Comparison of ENCODE assay signal across 29 cellular contexts in genomic region chr1:216766633-216767325, GRCh38. TPM values are rescaled to one million over a fixed set of nuclear protein-coding genes. Genes with fewer than 3 reads are reported as not detected.
DNase-seq lines count a peak whose midpoint lies in the region; FAIRE-seq and TF ChIP-seq lines count a peak whose summit lies in the region.
"Had no signal": no experiment of that assay in that cellular context is flagged by ENCODE, and none has a peak within 500 bp of the region (broad histone marks: within the 10 kb centered on the region; RNA-seq: fewer than 3 reads in every experiment).

No MANE protein-coding gene starts in this region.

- no peaks in the 10 kb centered on the region for H3K27me3 Mint-ChIP-seq in Caco-2 (ENCODE audit: insufficient read depth, unreplicated experiment)
- H3K27me3 Mint-ChIP-seq: activated CD4-positive, alpha-beta T cell treated with anti-CD3 and anti-CD28 coated beads for 36 hours; memory B cell had no signal

- TF ChIP-seq CTCF in Caco-2 (IDR thresholded peaks at IDR 0.05; ENCODE audit: insufficient read depth in 1 of 2, low read depth in 1 of 2, low read length in 1 of 2, severe bottlenecking in 1 of 2, unreplicated experiment in 1 of 2) (no peak), MM.1S (IDR thresholded peaks at IDR 0.05; ENCODE audit: low read length) (no peak), bronchial epithelial cell (IDR thresholded peaks at IDR 0.05; ENCODE audit: insufficient read depth, low read length, severe bottlenecking) (no peak), parathyroid adenoma (IDR thresholded peaks at IDR 0.05) (no peak), ovary (IDR thresholded peaks at IDR 0.05) (no peak), adrenal gland (IDR thresholded peaks at IDR 0.05) (no peak)

- no TSS peak for BruUV-seq in Caco-2 (replicated peaks; lab: Mats Ljungman, UMichigan)

- H3K4me2 ChIP-seq in MM.1S (ENCODE audit: low read depth, low read length) (peak overlapping the region; percentile 72; the same call in 1 of the 2 replicates), parathyroid adenoma (ENCODE audit: low read length) (peak overlapping the region; percentile 8)
- H3K4me2 ChIP-seq: BLaER1 treated with 17β-estradiol and CSF1 and Interleukin-3, amounts not matched to agents 10 nM and 100 nM had no signal

- intact Hi-C loops in Caco-2 (cut with micrococcal nuclease; ENCODE audit: unreplicated experiment) (no loop called here), ovary (cut with DNase I) (no loop called here), adrenal gland (cut with DNase I) (no loop called here)

- H3K79me2 ChIP-seq in MM.1S (ENCODE audit: low read length): no peaks in the 10 kb centered on the region
- H3K79me2 ChIP-seq in parathyroid adenoma: peaks cover 3% of the 10 kb centered on the region

- H3K27ac ChIP-seq in MM.1S (ENCODE audit: low read length): no peak overlapping the region
- H3K27ac ChIP-seq in parathyroid adenoma: no peak overlapping the region
- no peak overlapping the region for H3K27ac ChIP-seq in ovary
- no peak overlapping the region for H3K27ac ChIP-seq in adrenal gland
- H3K27ac ChIP-seq: BLaER1 treated with 17β-estradiol and CSF1 and Interleukin-3, amounts not matched to agents 10 nM and 100 nM; uterus had no signal

- H3K27me3 ChIP-seq in Caco-2 (replicated peaks; ENCODE audit: control insufficient read depth, insufficient read depth, low read length): no peaks in the 10 kb centered on the region
- H3K27me3 ChIP-seq in MM.1S (replicated peaks; ENCODE audit: insufficient read depth, low read length): no peaks in the 10 kb centered on the region
- H3K27me3 ChIP-seq in bronchial epithelial cell (ENCODE audit: control insufficient read depth, insufficient read depth, low read length): no peaks in the 10 kb centered on the region
- H3K27me3 ChIP-seq in parathyroid adenoma (ENCODE audit: control insufficient read depth, insufficient read depth, low read length): no peaks in the 10 kb centered on the region
- no peaks in the 10 kb centered on the region for H3K27me3 ChIP-seq in ovary
- H3K27me3 ChIP-seq in adrenal gland: no peaks in the 10 kb centered on the region
- H3K27me3 ChIP-seq: BLaER1 treated with 17β-estradiol and CSF1 and Interleukin-3, amounts not matched to agents 10 nM and 100 nM; sigmoid colon; uterus had no signal

- no peak overlapping the region for H3K4me3 Mint-ChIP-seq in Caco-2 (ENCODE audit: unreplicated experiment)
- H3K4me3 Mint-ChIP-seq: activated CD4-positive, alpha-beta T cell treated with anti-CD3 and anti-CD28 coated beads for 36 hours; memory B cell had no signal

- no peak overlapping the region for H3K4me3 ChIP-seq in Caco-2 (ENCODE audit: low read depth, low read length)
- H3K4me3 ChIP-seq in MM.1S (ENCODE audit: low read length): no peak overlapping the region
- H3K4me3 ChIP-seq in bronchial epithelial cell (ENCODE audit: low read depth, low read length): no peak overlapping the region
- peak overlapping the region; percentile 7 for H3K4me3 ChIP-seq in parathyroid adenoma (ENCODE audit: low read depth, low read length)
- no peak overlapping the region for H3K4me3 ChIP-seq in ovary
- peak overlapping the region in 1 of 4 donors; percentile 22 for H3K4me3 ChIP-seq in adrenal gland
- H3K4me3 ChIP-seq: BLaER1 treated with 17β-estradiol and CSF1 and Interleukin-3, amounts not matched to agents 10 nM and 100 nM; sigmoid colon; uterus had no signal

- CTCF ChIA-PET in Caco-2 (lab: Charles Lee): no interaction called here

- no peaks in the 10 kb centered on the region for H3K9me2 ChIP-seq in MM.1S (replicated peaks; ENCODE audit: insufficient read depth, low read length)

- H3K4me1 ChIP-seq in Caco-2: peaks cover 9% of the 10 kb centered on the region; the same call in 1 of the 2 replicates
- peaks cover 7% of the 10 kb centered on the region; the same call in 1 of the 2 replicates for H3K4me1 ChIP-seq in MM.1S (ENCODE audit: low read length)
- peaks cover 4% of the 10 kb centered on the region for H3K4me1 ChIP-seq in parathyroid adenoma
- no peaks in the 10 kb centered on the region for H3K4me1 ChIP-seq in ovary (ENCODE audit: insufficient read depth)
- H3K4me1 ChIP-seq in adrenal gland (replicated peaks in 1 of 2): peaks cover 4 to 5% of the 10 kb centered on the region in 2 donors
- H3K4me1 ChIP-seq: BLaER1 treated with 17β-estradiol and CSF1 and Interleukin-3, amounts not matched to agents 10 nM and 100 nM; sigmoid colon; uterus had no signal

- no peaks in the 10 kb centered on the region for H3K36me3 Mint-ChIP-seq in Caco-2 (ENCODE audit: insufficient read depth, unreplicated experiment)
- H3K36me3 Mint-ChIP-seq: memory B cell had no signal

- FAIRE-seq in bronchial epithelial cell (lab: Jason Lieb, UNC): no peak
- FAIRE-seq: HTR-8/SVneo had no signal

- WGBS in ovary, 3 donors: 42 to 48% (median 42%) methylated on average over 3 of the region's 3 CpGs
- WGBS in adrenal gland, 4 donors: 37 to 46% (median 40%) methylated on average over 3 of the region's 3 CpGs

- no peak for TF ChIP-seq EP300 in ovary (IDR thresholded peaks at IDR 0.05)

- TF ChIP-seq POLR2A in ovary (IDR thresholded peaks at IDR 0.05): no peak
- TF ChIP-seq POLR2A in adrenal gland (IDR thresholded peaks at IDR 0.05): no peak

- H3K9me3 ChIP-seq in Caco-2: no peaks in the 10 kb centered on the region
- no peaks in the 10 kb centered on the region for H3K9me3 ChIP-seq in MM.1S (replicated peaks; ENCODE audit: insufficient read depth, low read length)
- H3K9me3 ChIP-seq in parathyroid adenoma (ENCODE audit: control insufficient read depth, low read length): no peaks in the 10 kb centered on the region
- H3K9me3 ChIP-seq in ovary: no peaks in the 10 kb centered on the region
- no peaks in the 10 kb centered on the region for H3K9me3 ChIP-seq in adrenal gland (replicated peaks in 1 of 3)
- H3K9me3 ChIP-seq: BLaER1 treated with 17β-estradiol and CSF1 and Interleukin-3, amounts not matched to agents 10 nM and 100 nM; sigmoid colon; uterus had no signal

- H2AFZ ChIP-seq in MM.1S (ENCODE audit: low read length) (peak overlapping the region; percentile 73; the same call in 1 of the 2 replicates), parathyroid adenoma (no peak overlapping the region)

- no peaks in the 10 kb centered on the region for H3K9me3 Mint-ChIP-seq in Caco-2 (ENCODE audit: unreplicated experiment)

- H3K27ac Mint-ChIP-seq in Caco-2 (ENCODE audit: unreplicated experiment): peak overlapping the region; percentile 29
- H3K27ac Mint-ChIP-seq: activated CD4-positive, alpha-beta T cell treated with anti-CD3 and anti-CD28 coated beads for 36 hours; memory B cell had no signal

- H3K36me3 ChIP-seq in Caco-2 (ENCODE audit: control insufficient read depth, insufficient read depth, low read length) (no peaks in the 10 kb centered on the region), MM.1S (replicated peaks; ENCODE audit: insufficient read depth, low read length) (no peaks in the 10 kb centered on the region), bronchial epithelial cell (ENCODE audit: control insufficient read depth, insufficient read depth, low read length) (no peaks in the 10 kb centered on the region), parathyroid adenoma (ENCODE audit: control insufficient read depth, insufficient read depth, low read length) (no peaks in the 10 kb centered on the region), ovary (no peaks in the 10 kb centered on the region), adrenal gland (replicated peaks in 1 of 2) (no peaks in the 10 kb centered on the region)
- H3K36me3 ChIP-seq: BLaER1 treated with 17β-estradiol and CSF1 and Interleukin-3, amounts not matched to agents 10 nM and 100 nM; sigmoid colon; uterus had no signal

- DNase-seq in Caco-2 (no peak), MM.1S (no peak), bronchial epithelial cell (ENCODE audit: low read depth) (peak; percentile 5), ovary (no peak), adrenal gland (no peak), mucosa of gallbladder (ENCODE audit: low spot score) (no peak)
- DNase-seq in activated naive CD4-positive, alpha-beta T cell treated with anti-CD3 and anti-CD28 coated beads, Interleukin-2, amount 50 U/mL, for 16 hours: no peak
- DNase-seq: ACHN; activated CD4-positive, alpha-beta T cell treated with anti-CD3 and anti-CD28 coated beads for 36 hours; activated naive CD4-positive, alpha-beta T cell treated with Interleukin-2 at 50 U/mL for 16 hours; activated T-cell treated with anti-CD3 and anti-CD28 coated beads, Interleukin-2, amount 50 U/mL, for 48 hours; anterior cingulate cortex; glutamatergic neuron; Karpas-422; left cardiac atrium; NCI-H1092; NCI-H2029; NCI-H2227 treated with DMSO at 0.1 percent for 48 hours; NCI-H774; SHP77 treated with DMSO at 0.1 percent for 48 hours; sigmoid colon; uterus had no signal

- no peaks in the 10 kb centered on the region for H4K20me1 ChIP-seq in MM.1S (ENCODE audit: insufficient read depth, low read length)
- H4K20me1 ChIP-seq: BLaER1 treated with 17β-estradiol and CSF1 and Interleukin-3, amounts not matched to agents 10 nM and 100 nM had no signal

- POLR2A ChIA-PET in Caco-2 (lab: Charles Lee): no interaction called here

- H3K4me1 Mint-ChIP-seq in Caco-2 (ENCODE audit: low read depth, unreplicated experiment): peaks cover 6% of the 10 kb centered on the region
- H3K4me1 Mint-ChIP-seq: activated CD4-positive, alpha-beta T cell treated with anti-CD3 and anti-CD28 coated beads for 36 hours; memory B cell had no signal

- H3F3A ChIP-seq in MM.1S (ENCODE audit: insufficient read depth, low read length): no peaks in the 10 kb centered on the region

- H3K9ac ChIP-seq in MM.1S (ENCODE audit: low read length): no peak overlapping the region
- no peak overlapping the region for H3K9ac ChIP-seq in parathyroid adenoma
- H3K9ac ChIP-seq: BLaER1 treated with 17β-estradiol and CSF1 and Interleukin-3, amounts not matched to agents 10 nM and 100 nM had no signal

RNA-seq across cellular contexts. Expression of gene ESRRG, which starts 43.5 kb away (rescaled TPM):
- total RNA-seq in Caco-2 (2022) (6.6 and 8.6 TPM in 2 replicates), bronchial epithelial cell (0.13 TPM in 1 of 2 replicates, not detected in the other), ovary (1 to 10 TPM in 5 of 7 donors, under 1 TPM in 2; 0.28 to 3.2 (median 1.3) TPM), adrenal gland (10 to 100 TPM in 4 of 8 donors, 1 to 10 TPM in 4; 1.2 to 18.0 (median 11.4) TPM), mucosa of gallbladder (5.4 TPM)
- polyA plus RNA-seq in ovary (under 1 TPM; 0.07 to 0.15 TPM), adrenal gland (1 to 10 TPM; 1.2 to 7.1 (median 1.3) TPM)
- total RNA-seq: activated CD4-positive, alpha-beta T cell treated with anti-CD3 and anti-CD28 coated beads for 36 hours; activated CD8-positive, alpha-beta memory T cell treated with anti-CD3 and anti-CD28 coated beads for 36 hours; G401; T-helper 1 cell treated with Interleukin-12 subunit alpha and Interleukin-12 subunit beta and Interleukin-4 antibody, amounts not matched to agents 30 ng/mL and 1 ng/mL, for 36 hours had no signal
